In genomic region chr1:100380635-100381034, GRCh38 we compare ENCODE assay signal across 19 cellular contexts.
"Had no signal": no experiment of that assay in that cellular context is flagged by ENCODE, and none has a peak within 500 bp of the region (broad histone marks: within the 10 kb centered on the region; RNA-seq: fewer than 3 reads in every experiment).

No MANE protein-coding gene starts in this region.

- H3K4me3 ChIP-seq: colonic mucosa, psoas muscle, skin epidermis, stomach had no signal

- H3K4me1 ChIP-seq: colonic mucosa, psoas muscle had no signal

- H3K27ac ChIP-seq: brain microvascular endothelial cell, colonic mucosa, psoas muscle, skin epidermis, stomach, VCaP had no signal

- H3K9me3 ChIP-seq: colonic mucosa, psoas muscle, stomach had no signal

- DNase-seq: activated CD4-positive, alpha-beta T cell treated with anti-CD3 and anti-CD28 coated beads for 1 hour; activated CD4-positive, alpha-beta T cell treated with anti-CD3 and anti-CD28 coated beads, Interleukin-2, amount 50 U/mL, for 4 hours; activated naive CD8-positive, alpha-beta T cell treated with anti-CD3 and anti-CD28 coated beads, Interleukin-2, amount 50 U/mL, for 24 hours; anterior cingulate cortex; brain microvascular endothelial cell; colonic mucosa; erythroblast; foreskin melanocyte; kidney glomerular epithelial cell; mesenchymal stem cell; psoas muscle; right cardiac atrium; stimulated activated CD4-positive, alpha-beta T cell treated with anti-CD3 and anti-CD28 coated beads, Interleukin-15, amount 100 ng/mL, for 24 hours; stimulated activated CD4-positive, alpha-beta T cell treated with anti-CD3 and anti-CD28 coated beads, Interleukin-2, amount 100 ng/mL, for 48 hours; stomach; T-helper 2 cell had no signal

- H3K27me3 ChIP-seq: brain microvascular endothelial cell, colonic mucosa, stomach had no signal

- H3K36me3 ChIP-seq: brain microvascular endothelial cell, colonic mucosa had no signal

- FAIRE-seq: endometrium had no signal

- ATAC-seq: activated naive CD8-positive, alpha-beta T cell treated with anti-CD3 and anti-CD28 coated beads, Interleukin-2, amount 50 U/mL, for 24 hours; psoas muscle; right cardiac atrium had no signal
